Comparison of ENCODE assay signal across 1 cellular context in genomic region chr12:122063691-122064033, GRCh38.
A peak's percentile ranks its signal among the peaks of the same experiment; 100 is the strongest.
TF ChIP-seq lines count a peak whose summit lies in the region.

No MANE protein-coding gene starts in this region.

TF ChIP-seq in GM12878, 131 proteins besides CTCF, POLR2A, EP300 and RAD21:
- TF ChIP-seq E2F8 (IDR thresholded peaks at IDR 0.05; ENCODE audit: low read depth, partially characterized antibody) (no peak), SMC3 (IDR thresholded peaks at IDR 0.05; ENCODE audit: borderline replicate concordance, low read length) (peak; percentile 1; the same call in 1 of the 2 replicates)
